Comparison of ENCODE assay signal across 1 cellular context in genomic region chr3:111336511-111336910, GRCh38.
TF ChIP-seq lines count a peak whose summit lies in the region.

No MANE protein-coding gene starts in this region.

TF ChIP-seq in IMR-90, 13 proteins besides CTCF, POLR2A, EP300 and RAD21 (continued from another document):
- TF ChIP-seq SMC3 (IDR thresholded peaks at IDR 0.05; ENCODE audit: low read depth, low read length) (no peak), MAFK (IDR thresholded peaks at IDR 0.05; ENCODE audit: low read depth, low read length) (no peak), MAZ (IDR thresholded peaks at IDR 0.05; ENCODE audit: borderline replicate concordance, low read depth, low read length) (no peak), CEBPB (IDR thresholded peaks at IDR 0.05; ENCODE audit: low read depth, low read length) (no peak), RFX5 (IDR thresholded peaks at IDR 0.05; ENCODE audit: low read depth, low read length) (no peak)
